ENCODE assay signal across 13 cellular contexts in genomic region chr6:159487636-159488035, GRCh38.
DNase-seq lines count a peak whose midpoint lies in the region; TF ChIP-seq lines count a peak whose summit lies in the region.
"Had no signal": no experiment of that assay in that cellular context is flagged by ENCODE, and none has a peak within 500 bp of the region (broad histone marks: within the 10 kb centered on the region; RNA-seq: fewer than 3 reads in every experiment).

No MANE protein-coding gene starts in this region.

- DNase-seq in ELR (ENCODE audit: low read depth) = peak; percentile 28
- peak in 1 of 2 experiments; percentile 80 for DNase-seq in SJSA1 (ENCODE audit: low read depth in 1 of 2, low spot score in 2 of 2)
- peak; percentile 9 to 14 for DNase-seq in cardiac fibroblast (ENCODE audit: low read depth in 2 of 2)
- peak; percentile 4 for DNase-seq in skeletal muscle cell (ENCODE audit: low read depth)
- no peak for DNase-seq in SKM-1 (lab: John Stamatoyannopoulos, UW; ENCODE audit: unreplicated experiment)
- no peak for DNase-seq in C1 segment of cervical spinal cord (lab: John Stamatoyannopoulos, UW)
- DNase-seq in endodermal cell = no peak
- DNase-seq: CD4-positive, alpha-beta memory T cell; H9; NCI-H1092 had no signal

- H3K36me3 ChIP-seq in SJSA1 (no peaks in the 10 kb centered on the region), endodermal cell (ENCODE audit: control insufficient read depth, insufficient read depth, low read length) (no peaks in the 10 kb centered on the region)

- no peaks in the 10 kb centered on the region for H3K27me3 Mint-ChIP-seq in endodermal cell (ENCODE audit: insufficient read depth)

- H3K4me1 Mint-ChIP-seq in endodermal cell = no peaks in the 10 kb centered on the region
- H3K4me1 Mint-ChIP-seq: B cell; CD4-positive, alpha-beta memory T cell had no signal

- H3K27ac ChIP-seq in SJSA1 (peak overlapping the region; percentile 25), endodermal cell (ENCODE audit: low read depth, low read length) (no peak overlapping the region)
- H3K27ac ChIP-seq: SK-N-MC had no signal

- no peaks in the 10 kb centered on the region for H3K27me3 ChIP-seq in SJSA1 (replicated peaks)
- H3K27me3 ChIP-seq in endodermal cell (ENCODE audit: control insufficient read depth, insufficient read depth, low read length, poor library complexity, severe bottlenecking) = no peaks in the 10 kb centered on the region

- H3K4me3 Mint-ChIP-seq in endodermal cell = no peak overlapping the region
- H3K4me3 Mint-ChIP-seq: B cell; CD4-positive, alpha-beta memory T cell; H9 had no signal

- H3K4me1 ChIP-seq in SJSA1 (replicated peaks) (peaks cover 13% of the 10 kb centered on the region), endodermal cell (ENCODE audit: control insufficient read depth, insufficient read depth, low read length) (no peaks in the 10 kb centered on the region)

- H3K9me3 ChIP-seq in SJSA1 (replicated peaks) (no peaks in the 10 kb centered on the region), endodermal cell (ENCODE audit: control insufficient read depth, low read length) (peaks cover 33% of the 10 kb centered on the region)

- no peak overlapping the region for H3K9ac ChIP-seq in endodermal cell (ENCODE audit: extremely low read depth, low read length, poor library complexity, severe bottlenecking)

- no peak overlapping the region for H3K27ac Mint-ChIP-seq in endodermal cell
- H3K27ac Mint-ChIP-seq: B cell; CD4-positive, alpha-beta memory T cell; H9 had no signal

- WGBS in endodermal cell (ENCODE audit: insufficient coverage in 1 of 2, insufficient read length in 1 of 2), 2 experiments = 75 to 83% methylated on average over 1 of the region's 2 CpGs

- H3K4me3 ChIP-seq in SJSA1 (no peak overlapping the region), cardiac fibroblast (replicated peaks in 1 of 2; ENCODE audit: low read depth in 2 of 2, low read length in 2 of 2) (no peak overlapping the region), skeletal muscle cell (ENCODE audit: low read depth, low read length) (no peak overlapping the region), endodermal cell (ENCODE audit: low read length) (no peak overlapping the region)
- H3K4me3 ChIP-seq: K562, SK-N-MC had no signal

- TF ChIP-seq CTCF in cardiac fibroblast (IDR thresholded peaks at IDR 0.05; ENCODE audit: low read depth, low read length) = no peak
- no peak for TF ChIP-seq CTCF in endodermal cell (conservative IDR thresholded peaks at IDR 0.05)

- H3K9me3 Mint-ChIP-seq in endodermal cell = peaks cover 11% of the 10 kb centered on the region
- H3K9me3 Mint-ChIP-seq: CD4-positive, alpha-beta memory T cell had no signal

- no peaks in the 10 kb centered on the region for H3K36me3 Mint-ChIP-seq in endodermal cell (ENCODE audit: low read depth)
- H3K36me3 Mint-ChIP-seq: CD4-positive, alpha-beta memory T cell had no signal

Comparison
In these comparisons a context has a peak if more than half of its experiments do, and no peak if none do; other contexts are left out.
1. DNase-seq: peak in ELR (single experiment), cardiac fibroblast (2 of 2) and skeletal muscle cell (single experiment); none in SKM-1 (single experiment), C1 segment of cervical spinal cord (0 of 14) and endodermal cell (single experiment).